Comparison of ENCODE assay signal across 8 cellular contexts in the genomic region with DNA sequence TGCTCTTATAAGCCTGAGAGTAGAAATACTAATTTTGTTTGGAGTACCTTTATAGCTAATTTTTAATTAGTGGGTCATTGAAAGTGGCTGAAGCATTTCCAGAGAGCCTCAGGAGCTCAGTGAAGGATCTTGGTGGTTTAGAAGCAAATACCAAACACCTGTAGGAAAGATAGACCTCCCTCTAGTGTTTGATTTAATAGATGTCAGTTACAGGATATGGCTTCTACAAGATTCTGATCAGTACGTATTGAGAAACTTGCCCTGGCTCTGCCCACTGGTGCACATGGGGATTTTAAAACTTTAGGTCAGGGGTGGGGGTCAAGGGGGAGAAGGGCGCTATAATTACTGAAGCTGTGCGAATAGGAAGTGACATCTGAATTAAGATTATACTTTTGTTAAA.
DNase-seq lines count a peak whose midpoint lies in the region; ATAC-seq, FAIRE-seq and TF ChIP-seq lines count a peak whose summit lies in the region.

No MANE protein-coding gene starts in this region.

- no peaks in the 10 kb centered on the region for H3K36me3 ChIP-seq in CD8-positive, alpha-beta T cell (ENCODE audit: insufficient read depth, low read length)

- no peaks in the 10 kb centered on the region for H3K9me3 Mint-ChIP-seq in CD8-positive, alpha-beta T cell

- no peaks in the 10 kb centered on the region for H3K27me3 Mint-ChIP-seq in CD8-positive, alpha-beta T cell (ENCODE audit: low read depth)

- peak; percentile 56 for FAIRE-seq in GM19239 (lab: Jason Lieb, UNC)

- no peaks in the 10 kb centered on the region for H3K9me3 ChIP-seq in CD8-positive, alpha-beta T cell (ENCODE audit: low read length)

- H3K27ac Mint-ChIP-seq in CD8-positive, alpha-beta T cell = no peak overlapping the region

- H3K27ac ChIP-seq in CD8-positive, alpha-beta T cell (ENCODE audit: low read depth, low read length) = no peak overlapping the region
- no peak overlapping the region for H3K27ac ChIP-seq in foreskin keratinocyte

- no peak overlapping the region for H3K4me3 Mint-ChIP-seq in CD8-positive, alpha-beta T cell

- no peak for DNase-seq in CD8-positive, alpha-beta T cell
- DNase-seq in GM19239 (ENCODE audit: insufficient read length, low spot score) = no peak
- peak; percentile 47 for DNase-seq in KBM-7
- DNase-seq in foreskin keratinocyte = peak in 1 of 2 donors; percentile 22
- DNase-seq in left cardiac atrium = no peak
- DNase-seq in activated naive CD4-positive, alpha-beta T cell treated with anti-CD3 and anti-CD28 coated beads, Interleukin-2, amount 50 U/mL, for 16 hours = no peak
- no peak for DNase-seq in COLO668 (lab: John Stamatoyannopoulos, UW; ENCODE audit: unreplicated experiment)

- ATAC-seq in CD8-positive, alpha-beta T cell = peak; percentile 31
- peak; percentile 40 for ATAC-seq in foreskin keratinocyte
- ATAC-seq in GM18861 (IDR thresholded peaks at IDR 0.05; ENCODE audit: unreplicated experiment) = no peak
- no peak for ATAC-seq in left cardiac atrium

- H3K4me3 ChIP-seq in CD8-positive, alpha-beta T cell (ENCODE audit: low read depth, low read length) = no peak overlapping the region

- H3K27me3 ChIP-seq in CD8-positive, alpha-beta T cell (ENCODE audit: insufficient read depth, low read length) = no peaks in the 10 kb centered on the region
- no peaks in the 10 kb centered on the region for H3K27me3 ChIP-seq in foreskin keratinocyte

- H3K4me1 ChIP-seq in CD8-positive, alpha-beta T cell (ENCODE audit: insufficient read depth, low read length) = no peaks in the 10 kb centered on the region
- H3K4me1 ChIP-seq in foreskin keratinocyte = no peaks in the 10 kb centered on the region

- POLR2A ChIA-PET in CD8-positive, alpha-beta T cell (lab: Charles Lee) = no interaction called here

- H3K4me1 Mint-ChIP-seq in CD8-positive, alpha-beta T cell (ENCODE audit: low read depth) = peaks cover 4% of the 10 kb centered on the region

- TF ChIP-seq CTCF in CD8-positive, alpha-beta T cell (IDR thresholded peaks at IDR 0.05) = no peak
- peak; percentile 53 for TF ChIP-seq CTCF in foreskin keratinocyte (conservative IDR thresholded peaks at IDR 0.05)

- H3K36me3 Mint-ChIP-seq in CD8-positive, alpha-beta T cell = peaks cover 29% of the 10 kb centered on the region

- CTCF ChIA-PET in CD8-positive, alpha-beta T cell (lab: Charles Lee) = interaction anchor here (1.2 to 1.4 kb wide), 2 partner anchors 105 to 191 kb away, joined by 3 to 5 read pairs; no protein-coding TSS in a partner anchor

- intact Hi-C loops in CD8-positive, alpha-beta T cell (cut with DNase I, micrococcal nuclease) = loop anchor here in 1 of 2 experiments (2.0 kb wide), 1 partner anchor 276 kb away; no protein-coding TSS in a partner anchor
- intact Hi-C loops in left cardiac atrium (cut with DNase I) = no loop called here

- in situ Hi-C loops in KBM-7 (cut with MboI; ENCODE audit: low pct_unique_long_range_greater_than_20kb, low sequenced_read_pairs) = no loop called here

Comparison
In these comparisons a context has a peak if more than half of its experiments do, and no peak if none do; other contexts are left out.
1. ATAC-seq: peak in CD8-positive, alpha-beta T cell (single experiment) and foreskin keratinocyte (single experiment); none in GM18861 (single experiment) and left cardiac atrium (0 of 2).